Comparison of ENCODE assay signal across 10 cellular contexts in the genomic region with DNA sequence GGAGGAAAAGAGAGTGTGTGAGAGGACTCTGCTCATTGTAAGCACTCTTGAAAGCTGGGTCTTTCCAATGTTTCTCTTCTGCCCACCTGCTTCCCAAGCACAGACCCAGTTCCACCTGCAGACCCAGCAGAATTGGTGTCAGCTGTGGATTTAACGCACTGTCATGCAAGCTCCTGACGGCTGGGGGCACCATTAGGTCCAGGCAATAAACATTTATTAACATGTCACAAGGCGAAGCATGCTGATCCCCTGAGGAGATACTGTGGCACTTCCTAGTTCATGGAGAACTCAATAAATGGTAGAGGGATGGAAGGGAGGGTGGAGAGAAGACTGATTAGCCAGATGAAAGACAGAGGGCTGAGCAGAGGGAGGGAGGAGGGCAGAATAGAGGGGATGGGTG.
DNase-seq lines count a peak whose midpoint lies in the region; ATAC-seq and TF ChIP-seq lines count a peak whose summit lies in the region.
"Had no signal": no experiment of that assay in that cellular context is flagged by ENCODE, and none has a peak within 500 bp of the region (broad histone marks: within the 10 kb centered on the region; RNA-seq: fewer than 3 reads in every experiment).

No MANE protein-coding gene starts in this region.

- H3K9me3 ChIP-seq in SK-N-SH: no peaks in the 10 kb centered on the region

- no peaks in the 10 kb centered on the region for H3K36me3 ChIP-seq in SK-N-SH (replicated peaks in 1 of 2; ENCODE audit: control insufficient read depth in 1 of 2, insufficient read depth in 2 of 2, low read length in 1 of 2)

- H3K79me2 ChIP-seq in SK-N-SH (ENCODE audit: insufficient read depth): no peaks in the 10 kb centered on the region

- TF ChIP-seq RAD21 in SK-N-SH (IDR thresholded peaks at IDR 0.05; ENCODE audit: low read length): peak; percentile 68

- H3K9ac ChIP-seq in SK-N-SH: no peak overlapping the region

- H3K4me3 ChIP-seq in SK-N-SH (ENCODE audit: low read depth in 2 of 2, low read length in 1 of 2) (no peak overlapping the region), epithelial cell of proximal tubule (ENCODE audit: low read depth, low read length) (no peak overlapping the region)

- no peaks in the 10 kb centered on the region for H3K9me2 ChIP-seq in SK-N-SH

- POLR2A ChIA-PET in SK-N-SH (lab: Yijun Ruan, JAX): no interaction called here

- no peaks in the 10 kb centered on the region for H4K20me1 ChIP-seq in SK-N-SH (ENCODE audit: insufficient read depth)

- H3K27me3 ChIP-seq in SK-N-SH (ENCODE audit: insufficient read depth): peaks cover 4% of the 10 kb centered on the region; the same call in 1 of the 2 replicates

- TF ChIP-seq EP300 in SK-N-SH (IDR thresholded peaks at IDR 0.05; ENCODE audit: borderline replicate concordance in 1 of 2, low read depth in 1 of 2, low read length in 1 of 2): no peak

- peaks cover 0 to 14% of the 10 kb centered on the region in 2 experiments; a peak in 1 of 4 replicates for H3K4me1 ChIP-seq in SK-N-SH (ENCODE audit: control insufficient read depth in 1 of 2, insufficient read depth in 2 of 2, low read depth in 1 of 2, low read length in 1 of 2)

- ATAC-seq in GM21360 (IDR thresholded peaks at IDR 0.05; ENCODE audit: unreplicated experiment) (no peak), GM21367 (IDR thresholded peaks at IDR 0.05; ENCODE audit: unreplicated experiment) (no peak), GM18867 (IDR thresholded peaks at IDR 0.05; ENCODE audit: unreplicated experiment) (no peak)

- no peaks in the 10 kb centered on the region for H3F3A ChIP-seq in SK-N-SH (replicated peaks; ENCODE audit: insufficient read depth)

- WGBS in SK-N-SH (ENCODE audit: low lambda C conversion rate): 26% methylated on average over 3 of the region's 3 CpGs

- H2AFZ ChIP-seq in SK-N-SH (ENCODE audit: low read depth): no peak overlapping the region

- CTCF ChIA-PET in SK-N-SH (lab: Yijun Ruan, JAX): interaction anchor here (0.6 to 2.3 kb wide), 5 partner anchors 23 to 236 kb away, joined by 3 to 7 read pairs (median 5); no protein-coding TSS in a partner anchor

- TF ChIP-seq CTCF in GM12874 (IDR thresholded peaks at IDR 0.05; ENCODE audit: insufficient read depth, low read depth, low read length) (peak; percentile 19; the same call in 1 of the 2 replicates), SK-N-SH (IDR thresholded peaks at IDR 0.05) (peak; percentile 22; the same call in 1 of the 2 replicates), epithelial cell of proximal tubule (conservative IDR thresholded peaks at IDR 0.05; ENCODE audit: low read depth, low read length) (peak; percentile 64)

- H3K27ac ChIP-seq in SK-N-SH (ENCODE audit: low read depth in 2 of 2, low read length in 1 of 2): no peak overlapping the region

- peak; percentile 43 for DNase-seq in 8988T
- DNase-seq in SK-N-SH: peak; percentile 68
- DNase-seq in epithelial cell of proximal tubule (ENCODE audit: low read depth): no peak
- no peak for DNase-seq in AG08396 (ENCODE audit: low spot score)
- DNase-seq: DMS79 treated with DMSO at 0.1 percent for 48 hours, NCI-H446 had no signal

- H3K4me2 ChIP-seq in SK-N-SH: no peak overlapping the region

TF ChIP-seq in SK-N-SH, 30 proteins besides CTCF, POLR2A, EP300 and RAD21:
- TF ChIP-seq PBX3 (IDR thresholded peaks at IDR 0.05) (no peak), FOXM1 (IDR thresholded peaks at IDR 0.05; ENCODE audit: low read depth) (no peak), TAF1 (IDR thresholded peaks at IDR 0.05; ENCODE audit: borderline replicate concordance, low read depth, low read length) (no peak), MXI1 (IDR thresholded peaks at IDR 0.05; ENCODE audit: low read depth, low read length) (peak; percentile 45; the same call in 1 of the 2 replicates), POLR2AphosphoS5 (IDR thresholded peaks at IDR 0.05; ENCODE audit: low read depth, low read length) (no peak), ELF1 (IDR thresholded peaks at IDR 0.05) (no peak), RCOR1 (IDR thresholded peaks at IDR 0.05; ENCODE audit: low read length) (peak; percentile 22; the same call in 1 of the 2 replicates), JUND (IDR thresholded peaks at IDR 0.05) (no peak), YY1 (IDR thresholded peaks at IDR 0.05; ENCODE audit: low read depth) (no peak), SMC3 (IDR thresholded peaks at IDR 0.05; ENCODE audit: low read depth, low read length) (peak; percentile 37; the same call in 1 of the 2 replicates), RXRA (IDR thresholded peaks at IDR 0.05; ENCODE audit: borderline replicate concordance, low read depth) (no peak), FOSL2 (IDR thresholded peaks at IDR 0.05; ENCODE audit: borderline replicate concordance, low read depth) (no peak), GABPA (IDR thresholded peaks at IDR 0.05; ENCODE audit: low read depth) (no peak), CHD2 (IDR thresholded peaks at IDR 0.05; ENCODE audit: low read length, partially characterized antibody) (peak; percentile 13), TCF12 (IDR thresholded peaks at IDR 0.05) (no peak), NFIC (IDR thresholded peaks at IDR 0.05; ENCODE audit: borderline replicate concordance) (no peak), FOXJ3 (CRISPR knock-in tag; IDR thresholded peaks at IDR 0.05) (no peak), GATA2 (CRISPR knock-in tag; IDR thresholded peaks at IDR 0.05) (peak; percentile 74), USF1 (IDR thresholded peaks at IDR 0.05; ENCODE audit: borderline replicate concordance, low read depth) (no peak), EZH2phosphoT487 (IDR thresholded peaks at IDR 0.05; ENCODE audit: borderline replicate concordance, low read depth) (no peak), IRF3 (IDR thresholded peaks at IDR 0.05; ENCODE audit: low read depth, low read length) (no peak), ZBTB33 (IDR thresholded peaks at IDR 0.05; ENCODE audit: borderline replicate concordance, low read depth) (no peak), MEF2A (IDR thresholded peaks at IDR 0.05; ENCODE audit: borderline replicate concordance, low read depth) (no peak), NRF1 (IDR thresholded peaks at IDR 0.05; ENCODE audit: low read depth, low read length) (no peak), TEAD4 (IDR thresholded peaks at IDR 0.05; ENCODE audit: borderline replicate concordance, insufficient read depth) (no peak)
- TF ChIP-seq, protein P1, sequence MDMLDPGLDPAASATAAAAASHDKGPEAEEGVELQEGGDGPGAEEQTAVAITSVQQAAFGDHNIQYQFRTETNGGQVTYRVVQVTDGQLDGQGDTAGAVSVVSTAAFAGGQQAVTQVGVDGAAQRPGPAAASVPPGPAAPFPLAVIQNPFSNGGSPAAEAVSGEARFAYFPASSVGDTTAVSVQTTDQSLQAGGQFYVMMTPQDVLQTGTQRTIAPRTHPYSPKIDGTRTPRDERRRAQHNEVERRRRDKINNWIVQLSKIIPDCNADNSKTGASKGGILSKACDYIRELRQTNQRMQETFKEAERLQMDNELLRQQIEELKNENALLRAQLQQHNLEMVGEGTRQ (IDR thresholded peaks at IDR 0.05; ENCODE audit: borderline replicate concordance, low read depth, low read length): no peak
- TF ChIP-seq, protein P2, sequence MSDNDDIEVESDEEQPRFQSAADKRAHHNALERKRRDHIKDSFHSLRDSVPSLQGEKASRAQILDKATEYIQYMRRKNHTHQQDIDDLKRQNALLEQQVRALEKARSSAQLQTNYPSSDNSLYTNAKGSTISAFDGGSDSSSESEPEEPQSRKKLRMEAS (IDR thresholded peaks at IDR 0.05; ENCODE audit: low read depth): no peak

Comparison
In these comparisons a context has a peak if more than half of its experiments do, and no peak if none do; other contexts are left out.
1. DNase-seq: peak in 8988T (single experiment) and SK-N-SH (single experiment); none in epithelial cell of proximal tubule (single experiment) and AG08396 (single experiment).
2. Peak in every context shown above with its lines, with median percentiles within 50 percentile points of each other: CTCF ChIP-seq.